ENCODE assay signal across 16 cellular contexts in the genomic region with DNA sequence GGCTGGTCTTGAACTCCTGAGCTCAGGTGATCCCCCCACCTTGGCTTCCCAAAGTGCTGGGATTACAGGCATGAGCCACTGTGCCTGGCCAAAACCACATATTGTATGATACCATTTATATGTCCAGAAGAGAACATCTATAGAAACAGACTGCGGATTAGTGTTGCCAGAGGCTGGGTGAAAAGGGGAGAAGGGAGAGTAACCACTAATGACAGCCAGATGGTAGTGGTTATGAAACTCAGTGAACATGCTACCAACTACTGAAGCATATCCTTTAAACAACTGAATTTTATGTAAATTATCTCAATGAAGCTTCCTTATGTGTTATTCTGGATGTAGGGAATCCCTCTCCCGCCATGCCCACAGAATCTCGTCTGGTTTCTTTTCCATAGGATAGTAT. TPM values are rescaled to one million over a fixed set of nuclear protein-coding genes. Genes with fewer than 3 reads are reported as not detected.
A peak's percentile ranks its signal among the peaks of the same experiment; 100 is the strongest.
DNase-seq lines count a peak whose midpoint lies in the region; ATAC-seq and TF ChIP-seq lines count a peak whose summit lies in the region.
"Had no signal": no experiment of that assay in that cellular context is flagged by ENCODE, and none has a peak within 500 bp of the region (broad histone marks: within the 10 kb centered on the region; RNA-seq: fewer than 3 reads in every experiment).

No MANE protein-coding gene starts in this region.

- intact Hi-C loops in A673 (cut with micrococcal nuclease; ENCODE audit: unreplicated experiment), result no loop called here
- intact Hi-C loops in adrenal gland (cut with DNase I), result no loop called here

- no peaks in the 10 kb centered on the region for H3K36me3 ChIP-seq in A673 (ENCODE audit: insufficient read depth, low read length, poor library complexity, severe bottlenecking)
- no peaks in the 10 kb centered on the region; the same call in 1 of the 2 replicates for H3K36me3 ChIP-seq in Karpas-422 (ENCODE audit: insufficient read depth, low read length)
- no peaks in the 10 kb centered on the region for H3K36me3 ChIP-seq in adrenal gland (replicated peaks in 1 of 2)

- H3K4me3 ChIP-seq in A673 (ENCODE audit: low read depth, low read length, poor library complexity, severe bottlenecking), result no peak overlapping the region
- peak overlapping the region; percentile 3; the same call in 1 of the 2 replicates for H3K4me3 ChIP-seq in Karpas-422 (ENCODE audit: low read length)
- no peak overlapping the region for H3K4me3 ChIP-seq in adrenal gland
- H3K4me3 ChIP-seq in coronary artery, result no peak overlapping the region
- H3K4me3 ChIP-seq: A549, GM23338 had no signal

- no peak for TF ChIP-seq POLR2A in adrenal gland (IDR thresholded peaks at IDR 0.05)

- DNase-seq in A673 (ENCODE audit: low spot score), result peak; percentile 18
- no peak for DNase-seq in Karpas-422
- peak in 1 of 7 donors; percentile 0 for DNase-seq in adrenal gland
- no peak for DNase-seq in NCI-H1092 treated with DMSO at 0.1 percent for 48 hours (lab: John Stamatoyannopoulos, UW)
- DNase-seq in activated CD4-positive, alpha-beta T cell treated with anti-CD3 and anti-CD28 coated beads, Interleukin-2, amount 50 U/mL, for 1 hour, result no peak
- DNase-seq in coronary artery (ENCODE audit: low spot score), result no peak
- no peak for DNase-seq in HEK293T (ENCODE audit: extremely low spot score)
- DNase-seq: activated CD4-positive, alpha-beta T cell treated with anti-CD3 and anti-CD28 coated beads, Interleukin-2, amount 50 U/mL, for 4 hours; amygdala; hypothalamus; substantia nigra; T1000 had no signal

- H3K9me3 ChIP-seq in A673 (ENCODE audit: low read depth, low read length, poor library complexity, severe bottlenecking) (no peaks in the 10 kb centered on the region), Karpas-422 (ENCODE audit: low read length) (no peaks in the 10 kb centered on the region), adrenal gland (replicated peaks in 1 of 3) (no peaks in the 10 kb centered on the region)
- H3K9me3 ChIP-seq: A549 had no signal

- TF ChIP-seq CTCF in A673 (conservative IDR thresholded peaks at IDR 0.05; ENCODE audit: low read depth, low read length) (no peak), adrenal gland (IDR thresholded peaks at IDR 0.05) (no peak), coronary artery (IDR thresholded peaks at IDR 0.05) (no peak)

- H3K9me2 ChIP-seq in Karpas-422 (replicated peaks; ENCODE audit: insufficient read depth, low read length), result no peaks in the 10 kb centered on the region

- H4K20me1 ChIP-seq in Karpas-422 (ENCODE audit: insufficient read depth, low read depth, low read length), result 0 out of 2 replicates have a peak, but pooled peaks cover 3% of the 10 kb centered on the region

- CTCF ChIA-PET in A673 (lab: Charles Lee), result no interaction called here
- CTCF ChIA-PET in HEK293T (lab: Yijun Ruan, JAX), result no interaction called here

- no peak overlapping the region for H2AFZ ChIP-seq in Karpas-422 (ENCODE audit: low read length)
- H2AFZ ChIP-seq: GM23338 had no signal

- peaks cover 75% of the 10 kb centered on the region for H3K79me2 ChIP-seq in Karpas-422 (ENCODE audit: low read length)

- POLR2A ChIA-PET in A673 (lab: Charles Lee; ENCODE audit: low non-redundant PET), result no interaction called here
- POLR2A ChIA-PET in HEK293T (lab: Yijun Ruan, JAX), result no interaction called here

- peak; percentile 69 for ATAC-seq in GM18502 (IDR thresholded peaks at IDR 0.05; ENCODE audit: poor library complexity, unreplicated experiment)
- ATAC-seq: A549, GM23338, left lobe of liver had no signal

- H3K4me2 ChIP-seq in Karpas-422 (ENCODE audit: low read depth, low read length, poor library complexity, severe bottlenecking), result peak overlapping the region; percentile 71
- H3K4me2 ChIP-seq: A549, GM23338 had no signal

- BruUV-seq in A673 (replicated peaks; lab: Mats Ljungman, UMichigan), result no TSS peak

- peak overlapping the region; percentile 23; the same call in 1 of the 2 replicates for H3K9ac ChIP-seq in Karpas-422 (ENCODE audit: low read length)

- no peak overlapping the region for H3K27ac ChIP-seq in A673 (ENCODE audit: low read depth, low read length, poor library complexity, severe bottlenecking)
- peak overlapping the region; percentile 96 for H3K27ac ChIP-seq in Karpas-422 (ENCODE audit: low read length)
- peak overlapping the region in 3 of 5 donors; percentile 59 to 66 (median 63) for H3K27ac ChIP-seq in adrenal gland
- H3K27ac ChIP-seq in coronary artery, result no peak overlapping the region
- H3K27ac ChIP-seq: A549 had no signal

- H3K4me1 ChIP-seq in A673 (ENCODE audit: insufficient read depth, low read length, poor library complexity, severe bottlenecking) (peaks cover 5% of the 10 kb centered on the region), Karpas-422 (ENCODE audit: low read length) (peaks cover 95% of the 10 kb centered on the region), adrenal gland (replicated peaks in 1 of 2) (peaks cover 28 to 53% of the 10 kb centered on the region in 2 donors)
- H3K4me1 ChIP-seq: A549 had no signal

- no peaks in the 10 kb centered on the region for H3K27me3 ChIP-seq in A673 (replicated peaks; ENCODE audit: insufficient read depth, low read depth, low read length, poor library complexity)
- H3K27me3 ChIP-seq in Karpas-422 (ENCODE audit: low read length), result no peaks in the 10 kb centered on the region
- H3K27me3 ChIP-seq in adrenal gland, result no peaks in the 10 kb centered on the region

- 92 to 97% (median 93%) methylated on average over 3 of the region's 3 CpGs for WGBS in adrenal gland, 4 donors

TF ChIP-seq in HEK293T, 16 proteins besides CTCF, POLR2A, EP300 and RAD21:
- no peak for TF ChIP-seq TARDBP (IDR thresholded peaks at IDR 0.05)
- TF ChIP-seq HDGF (IDR thresholded peaks at IDR 0.05; ENCODE audit: borderline replicate concordance), result no peak
- TF ChIP-seq, protein P1, sequence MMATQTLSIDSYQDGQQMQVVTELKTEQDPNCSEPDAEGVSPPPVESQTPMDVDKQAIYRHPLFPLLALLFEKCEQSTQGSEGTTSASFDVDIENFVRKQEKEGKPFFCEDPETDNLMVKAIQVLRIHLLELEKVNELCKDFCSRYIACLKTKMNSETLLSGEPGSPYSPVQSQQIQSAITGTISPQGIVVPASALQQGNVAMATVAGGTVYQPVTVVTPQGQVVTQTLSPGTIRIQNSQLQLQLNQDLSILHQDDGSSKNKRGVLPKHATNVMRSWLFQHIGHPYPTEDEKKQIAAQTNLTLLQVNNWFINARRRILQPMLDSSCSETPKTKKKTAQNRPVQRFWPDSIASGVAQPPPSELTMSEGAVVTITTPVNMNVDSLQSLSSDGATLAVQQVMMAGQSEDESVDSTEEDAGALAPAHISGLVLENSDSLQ (IDR thresholded peaks at IDR 0.05), result no peak
- no peak for TF ChIP-seq L3MBTL2 (conservative IDR thresholded peaks at IDR 0.05)
- TF ChIP-seq ARNT (IDR thresholded peaks at IDR 0.05), result no peak
- no peak for TF ChIP-seq BHLHE40 (IDR thresholded peaks at IDR 0.05; ENCODE audit: borderline replicate concordance)
- TF ChIP-seq SUZ12 (IDR thresholded peaks at IDR 0.05), result no peak
- TF ChIP-seq CTBP1 (IDR thresholded peaks at IDR 0.05; ENCODE audit: borderline replicate concordance), result no peak
- no peak for TF ChIP-seq FOXM1 (IDR thresholded peaks at IDR 0.05; ENCODE audit: borderline replicate concordance)
- TF ChIP-seq ZNF384 (IDR thresholded peaks at IDR 0.05), result no peak
- TF ChIP-seq NFRKB (IDR thresholded peaks at IDR 0.05), result no peak
- no peak for TF ChIP-seq FOXA1 (IDR thresholded peaks at IDR 0.05)

RNA-seq across cellular contexts. Expression of a gene that starts 15.7 kb away (rescaled TPM):
- total RNA-seq in A673 (2021) (29.4 and 31.5 TPM in 2 replicates), adrenal gland (100 to 1,000 TPM in 7 of 8 donors, 10 to 100 TPM in 1; 98.1 to 294 (median 145) TPM)
- total RNA-seq in Karpas-422 (2014; rRNA removed; shearing (Covaris generic); ENCODE audit: low replicate concordance), result 34.5 and 49.2 TPM in 2 replicates
- 100 to 1,000 TPM in 2 of 3 donors, 10 to 100 TPM in 1; 51.0 to 224 (median 104) TPM for polyA plus RNA-seq in adrenal gland

Comparison
In these comparisons a context has a peak if more than half of its experiments do, and no peak if none do; other contexts are left out.
1. H3K27ac ChIP-seq: peak in Karpas-422 (single experiment) and adrenal gland (3 of 5); none in A673 (single experiment) and coronary artery (0 of 2).